Comparison of ENCODE assay signal across 18 cellular contexts in the genomic region with DNA sequence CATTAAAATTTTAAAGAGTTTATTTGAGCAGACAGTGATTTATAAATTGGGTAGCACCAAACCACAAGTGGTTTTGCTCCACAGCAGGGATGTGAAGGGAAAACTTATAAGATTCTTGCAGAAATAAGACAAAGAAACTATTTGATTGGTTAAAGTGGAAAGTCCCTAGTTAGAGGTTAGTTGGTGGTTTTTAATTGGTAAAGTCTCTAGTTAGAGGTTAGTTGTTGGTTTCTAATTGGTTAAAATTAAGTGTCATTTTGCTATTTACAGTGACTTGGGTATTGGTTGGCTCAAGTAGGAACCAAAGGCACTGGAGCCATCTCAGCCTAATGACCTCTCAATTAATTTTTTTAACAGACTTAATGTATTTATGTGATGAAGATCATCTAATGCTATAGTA.
"Had no signal": no experiment of that assay in that cellular context is flagged by ENCODE, and none has a peak within 500 bp of the region (broad histone marks: within the 10 kb centered on the region; RNA-seq: fewer than 3 reads in every experiment).

No MANE protein-coding gene starts in this region.

- DNase-seq: colonic mucosa; cortex of kidney; dorsolateral prefrontal cortex; effector CD4-positive, alpha-beta T cell; effector memory CD4-positive, alpha-beta T cell; foreskin keratinocyte; heart left ventricle; left cardiac atrium; left lung; left ventricle myocardium superior; lower lobe of right lung; mesenchymal stem cell; mucosa of descending colon; naive B cell; naive thymus-derived CD8-positive, alpha-beta T cell had no signal

- H3K4me1 ChIP-seq: colonic mucosa, foreskin keratinocyte, left lung, lower lobe of right lung had no signal

- H3K79me2 ChIP-seq: hepatocyte had no signal

- H3K27ac ChIP-seq: colonic mucosa, dorsolateral prefrontal cortex, esophagus muscularis mucosa, foreskin keratinocyte, gastroesophageal sphincter, heart left ventricle, hepatocyte, left lung, lower lobe of right lung had no signal

- H3K4me3 ChIP-seq: colonic mucosa, dorsolateral prefrontal cortex, esophagus muscularis mucosa, gastroesophageal sphincter, heart left ventricle, hepatocyte, left lung, lower lobe of right lung, mucosa of descending colon had no signal

- H3K36me3 ChIP-seq: colonic mucosa, esophagus muscularis mucosa, gastroesophageal sphincter, heart left ventricle, left lung, lower lobe of right lung had no signal

- H3K4me2 ChIP-seq: hepatocyte had no signal

- H3K27me3 ChIP-seq: colonic mucosa, foreskin keratinocyte, gastroesophageal sphincter, hepatocyte had no signal

- H2AFZ ChIP-seq: hepatocyte had no signal

- ATAC-seq: foreskin keratinocyte; gastroesophageal sphincter; heart left ventricle; left cardiac atrium; left lung; left ventricle myocardium superior; lower lobe of right lung; mucosa of descending colon; naive thymus-derived CD8-positive, alpha-beta T cell had no signal
